In genomic region chr1:99645699-99646531, GRCh38 we compare ENCODE assay signal across 1 cellular context.
TF ChIP-seq lines count a peak whose summit lies in the region.

PALMD (plus strand) TSS chr1:99646113; CDS start chr1:99646318, 205 bp downstream.

TF ChIP-seq in HepG2, 621 proteins besides CTCF, POLR2A, EP300 and RAD21 (continued from another document and continues in another):
- TF ChIP-seq ZNF407 (CRISPR knock-in tag; IDR thresholded peaks at IDR 0.05; ENCODE audit: not compliant biosample characterization) (no peak), ZBTB49 (CRISPR knock-in tag; IDR thresholded peaks at IDR 0.05; ENCODE audit: borderline replicate concordance) (no peak), ZNF12 (CRISPR knock-in tag; IDR thresholded peaks at IDR 0.05) (no peak; the same call in 1 of the 2 replicates), ZNF562 (CRISPR knock-in tag; IDR thresholded peaks at IDR 0.05; ENCODE audit: borderline replicate concordance) (no peak), ZNF615 (CRISPR knock-in tag; IDR thresholded peaks at IDR 0.05; ENCODE audit: borderline replicate concordance) (no peak), MAFG (CRISPR knock-in tag; IDR thresholded peaks at IDR 0.05) (no peak), KLF13 (CRISPR knock-in tag; IDR thresholded peaks at IDR 0.05) (no peak), RBM22 (optimal IDR thresholded peaks at IDR 0.05; ENCODE audit: low read length) (peak; percentile 38), GTF3A (CRISPR knock-in tag; conservative IDR thresholded peaks at IDR 0.05) (no peak), BRF2 (CRISPR knock-in tag; IDR thresholded peaks at IDR 0.05) (no peak), THRA (CRISPR knock-in tag; IDR thresholded peaks at IDR 0.05; ENCODE audit: borderline replicate concordance) (no peak), ZBTB39 (CRISPR knock-in tag; IDR thresholded peaks at IDR 0.05) (peak; percentile 53; the same call in 1 of the 2 replicates), ZNF20 (CRISPR knock-in tag; IDR thresholded peaks at IDR 0.05) (no peak), FOXK2 (IDR thresholded peaks at IDR 0.05) (no peak), SIX4 (CRISPR knock-in tag; IDR thresholded peaks at IDR 0.05) (no peak), FUBP1 (CRISPR knock-in tag; IDR thresholded peaks at IDR 0.05; ENCODE audit: borderline replicate concordance) (no peak), TERF1 (CRISPR knock-in tag; IDR thresholded peaks at IDR 0.05) (no peak), ZNF800 (CRISPR knock-in tag; IDR thresholded peaks at IDR 0.05) (no peak), ZNF879 (CRISPR knock-in tag; IDR thresholded peaks at IDR 0.05) (no peak), DRAP1 (CRISPR knock-in tag; IDR thresholded peaks at IDR 0.05) (0 out of 2 replicates have a peak, but pooled peaks have one; percentile 39), ZFP1 (CRISPR knock-in tag; IDR thresholded peaks at IDR 0.05) (no peak), ZNF567 (CRISPR knock-in tag; IDR thresholded peaks at IDR 0.05; ENCODE audit: borderline replicate concordance) (no peak), ZNF44 (CRISPR knock-in tag; IDR thresholded peaks at IDR 0.05) (no peak), WIZ (CRISPR knock-in tag; IDR thresholded peaks at IDR 0.05) (peak; percentile 57; the same call in 1 of the 2 replicates), PBX2 (CRISPR knock-in tag; IDR thresholded peaks at IDR 0.05) (no peak), KAT2B (IDR thresholded peaks at IDR 0.05; ENCODE audit: borderline replicate concordance, low read depth, low read length) (no peak), TSC22D2 (CRISPR knock-in tag; IDR thresholded peaks at IDR 0.05; ENCODE audit: borderline replicate concordance) (no peak), BORCS8-MEF2B (CRISPR knock-in tag; IDR thresholded peaks at IDR 0.05) (no peak)
